In genomic region chr10:75662715-75663114, GRCh38 we compare ENCODE assay signal across 15 cellular contexts.
DNase-seq lines count a peak whose midpoint lies in the region; ATAC-seq and TF ChIP-seq lines count a peak whose summit lies in the region.
"Had no signal": no experiment of that assay in that cellular context is flagged by ENCODE, and none has a peak within 500 bp of the region (broad histone marks: within the 10 kb centered on the region; RNA-seq: fewer than 3 reads in every experiment).

No MANE protein-coding gene starts in this region.

- CTCF ChIA-PET in Calu3 (lab: Charles Lee) = no interaction called here

- no peaks in the 10 kb centered on the region for H3K9me3 ChIP-seq in adipocyte (ENCODE audit: control insufficient read depth, low read length)
- no peaks in the 10 kb centered on the region for H3K9me3 ChIP-seq in heart right ventricle
- H3K9me3 ChIP-seq in neural progenitor cell (ENCODE audit: low read depth) = no peaks in the 10 kb centered on the region

- no peaks in the 10 kb centered on the region for H3K36me3 Mint-ChIP-seq in stimulated activated effector memory CD8-positive, alpha-beta T cell treated with anti-CD3 and anti-CD28 coated beads, Interleukin-12 subunit alpha, Interleukin-12 subunit beta, amount 100 ng/mL, for 72 hours
- H3K36me3 Mint-ChIP-seq in neural progenitor cell (no peaks in the 10 kb centered on the region), Calu3 (ENCODE audit: insufficient read depth, unreplicated experiment) (no peaks in the 10 kb centered on the region)
- H3K36me3 Mint-ChIP-seq: natural killer cell treated with Interleukin-12 subunit alpha and Interleukin-12 subunit beta and Interleukin-15 and Interleukin-18, amount 100 ng/mL, for 72 hours had no signal

- no peaks in the 10 kb centered on the region for H3F3A ChIP-seq in neural progenitor cell (ENCODE audit: low read depth)

- no peaks in the 10 kb centered on the region for H3K27me3 ChIP-seq in adipocyte (replicated peaks; ENCODE audit: control insufficient read depth, insufficient read depth, low read length)
- H3K27me3 ChIP-seq in heart right ventricle = no peaks in the 10 kb centered on the region
- no peaks in the 10 kb centered on the region for H3K27me3 ChIP-seq in rectal smooth muscle tissue (ENCODE audit: control insufficient read depth, insufficient read depth, low read length)
- H3K27me3 ChIP-seq in neural progenitor cell = no peaks in the 10 kb centered on the region

- no peak overlapping the region for H3K27ac Mint-ChIP-seq in stimulated activated effector memory CD8-positive, alpha-beta T cell treated with anti-CD3 and anti-CD28 coated beads, Interleukin-12 subunit alpha, Interleukin-12 subunit beta, amount 100 ng/mL, for 72 hours
- H3K27ac Mint-ChIP-seq in neural progenitor cell = no peak overlapping the region
- no peak overlapping the region for H3K27ac Mint-ChIP-seq in Calu3 (ENCODE audit: unreplicated experiment)
- H3K27ac Mint-ChIP-seq: natural killer cell treated with Interleukin-12 subunit alpha and Interleukin-12 subunit beta and Interleukin-15 and Interleukin-18, amount 100 ng/mL, for 72 hours had no signal

- no peak overlapping the region for H3K4me2 ChIP-seq in neural progenitor cell

- no peak overlapping the region for H3K4me3 Mint-ChIP-seq in stimulated activated effector memory CD8-positive, alpha-beta T cell treated with anti-CD3 and anti-CD28 coated beads, Interleukin-12 subunit alpha, Interleukin-12 subunit beta, amount 100 ng/mL, for 72 hours
- H3K4me3 Mint-ChIP-seq in neural progenitor cell (no peak overlapping the region), Calu3 (ENCODE audit: low read depth, unreplicated experiment) (no peak overlapping the region)
- H3K4me3 Mint-ChIP-seq: natural killer cell treated with Interleukin-12 subunit alpha and Interleukin-12 subunit beta and Interleukin-15 and Interleukin-18, amount 100 ng/mL, for 72 hours had no signal

- peak; percentile 44 for DNase-seq in AG09309 (ENCODE audit: low read depth)
- DNase-seq in adipocyte (ENCODE audit: low read depth) = no peak
- peak in 1 of 2 donors; percentile 44 for DNase-seq in heart right ventricle
- DNase-seq in stimulated activated effector memory CD8-positive, alpha-beta T cell treated with anti-CD3 and anti-CD28 coated beads, Interleukin-12 subunit alpha, Interleukin-12 subunit beta, amount 100 ng/mL, for 72 hours (ENCODE audit: low spot score in 2 of 2) = no peak
- no peak for DNase-seq in neural progenitor cell (ENCODE audit: low spot score)
- no peak for DNase-seq in NCI-H1417 treated with DMSO at 0.1 percent for 48 hours (lab: John Stamatoyannopoulos, UW)
- no peak for DNase-seq in Calu3
- DNase-seq: activated CD8-positive, alpha-beta memory T cell treated with anti-CD3 and anti-CD28 coated beads for 24 hours; DND-41; NCI-H2081; PC-3; stimulated activated CD4-positive, alpha-beta T cell treated with anti-CD3 and anti-CD28 coated beads, Interleukin-1b, Interleukin-23, amount 100 ng/mL, for 48 hours; stimulated activated naive CD8-positive, alpha-beta T cell treated with anti-CD3 and anti-CD28 coated beads, Interleukin-15, Interleukin-2, amounts not matched to agents 100 U/mL and 50 U/mL, for 24 hours had no signal

- no peak for TF ChIP-seq CTCF in AG09309 (IDR thresholded peaks at IDR 0.05; ENCODE audit: control insufficient read depth, insufficient read depth, low read depth, low read length, missing control alignments)
- TF ChIP-seq CTCF in heart right ventricle (IDR thresholded peaks at IDR 0.05) = no peak
- TF ChIP-seq CTCF in neural progenitor cell (IDR thresholded peaks at IDR 0.05) = no peak
- TF ChIP-seq CTCF in Calu3 (IDR thresholded peaks at IDR 0.05; ENCODE audit: unreplicated experiment) = no peak

- no peaks in the 10 kb centered on the region for H3K79me2 ChIP-seq in neural progenitor cell (ENCODE audit: low read depth)

- intact Hi-C loops in heart right ventricle (cut with DNase I) (loop anchor here in 1 of 10 donors (5.0 kb wide), 1 partner anchor 260 kb away; the partner anchor contains the start of gene ZNF503), Calu3 (cut with micrococcal nuclease; ENCODE audit: unreplicated experiment) (no loop called here)

- H3K36me3 ChIP-seq in adipocyte (ENCODE audit: control insufficient read depth, insufficient read depth, low read length, severe bottlenecking) (no peaks in the 10 kb centered on the region), heart right ventricle (no peaks in the 10 kb centered on the region), rectal smooth muscle tissue (ENCODE audit: control insufficient read depth, insufficient read depth, low read length) (no peaks in the 10 kb centered on the region), neural progenitor cell (no peaks in the 10 kb centered on the region)

- H2AFZ ChIP-seq in neural progenitor cell (replicated peaks) = no peak overlapping the region

- H3K4me1 ChIP-seq in adipocyte (ENCODE audit: control insufficient read depth, insufficient read depth, low read length) = peaks cover 36% of the 10 kb centered on the region
- H3K4me1 ChIP-seq in heart right ventricle = peaks cover 0 to 37% (median 14%) of the 10 kb centered on the region in 9 donors
- peaks cover 21% of the 10 kb centered on the region for H3K4me1 ChIP-seq in rectal smooth muscle tissue (ENCODE audit: control insufficient read depth, insufficient read depth, low read length)
- H3K4me1 ChIP-seq in neural progenitor cell = peaks cover 9% of the 10 kb centered on the region

- WGBS in heart right ventricle, 2 donors = 50 to 55% methylated on average over 3 of the region's 3 CpGs

- H3K9me3 Mint-ChIP-seq in stimulated activated effector memory CD8-positive, alpha-beta T cell treated with anti-CD3 and anti-CD28 coated beads, Interleukin-12 subunit alpha, Interleukin-12 subunit beta, amount 100 ng/mL, for 72 hours = peaks cover 2% of the 10 kb centered on the region
- H3K9me3 Mint-ChIP-seq in neural progenitor cell = no peaks in the 10 kb centered on the region
- no peaks in the 10 kb centered on the region for H3K9me3 Mint-ChIP-seq in Calu3 (ENCODE audit: low read depth, unreplicated experiment)
- H3K9me3 Mint-ChIP-seq: natural killer cell treated with Interleukin-12 subunit alpha and Interleukin-12 subunit beta and Interleukin-15 and Interleukin-18, amount 100 ng/mL, for 72 hours had no signal

- ATAC-seq in heart right ventricle = peak; percentile 84 to 93 (median 88)
- ATAC-seq in stimulated activated effector memory CD8-positive, alpha-beta T cell treated with anti-CD3 and anti-CD28 coated beads, Interleukin-12 subunit alpha, Interleukin-12 subunit beta, amount 100 ng/mL, for 72 hours = no peak
- ATAC-seq: natural killer cell treated with Interleukin-12 subunit alpha and Interleukin-12 subunit beta and Interleukin-15 and Interleukin-18, amount 100 ng/mL, for 72 hours; PC-3; stimulated activated naive CD8-positive, alpha-beta T cell treated with anti-CD3 and anti-CD28 coated beads, Interleukin-15, Interleukin-2, amounts not matched to agents 100 U/mL and 50 U/mL, for 24 hours had no signal

- H3K27me3 Mint-ChIP-seq in neural progenitor cell (ENCODE audit: insufficient read depth, low read depth) (peaks cover 5% of the 10 kb centered on the region), Calu3 (ENCODE audit: unreplicated experiment) (peaks cover 28% of the 10 kb centered on the region)

- no peaks in the 10 kb centered on the region for H4K20me1 ChIP-seq in neural progenitor cell (ENCODE audit: low read depth)

- H3K27ac ChIP-seq in heart right ventricle = peak overlapping the region in 6 of 10 donors; percentile 13 to 74 (median 42)
- peak overlapping the region; percentile 55 for H3K27ac ChIP-seq in rectal smooth muscle tissue (ENCODE audit: low read depth, low read length)
- H3K27ac ChIP-seq in neural progenitor cell = no peak overlapping the region

- H3K4me3 ChIP-seq in AG09309 (ENCODE audit: control insufficient read depth, low read depth, low read length) = no peak overlapping the region
- no peak overlapping the region for H3K4me3 ChIP-seq in adipocyte (ENCODE audit: low read length)
- H3K4me3 ChIP-seq in heart right ventricle = no peak overlapping the region
- H3K4me3 ChIP-seq in rectal smooth muscle tissue (ENCODE audit: low read length) = no peak overlapping the region
- H3K4me3 ChIP-seq in neural progenitor cell = no peak overlapping the region

- H3K9ac ChIP-seq in adipocyte (ENCODE audit: low read length) (peak overlapping the region; percentile 55), rectal smooth muscle tissue (ENCODE audit: low read length) (no peak overlapping the region), neural progenitor cell (no peak overlapping the region)

- BruUV-seq in Calu3 (replicated peaks; lab: Mats Ljungman, UMichigan) = no TSS peak

- no peaks in the 10 kb centered on the region for H3K4me1 Mint-ChIP-seq in stimulated activated effector memory CD8-positive, alpha-beta T cell treated with anti-CD3 and anti-CD28 coated beads, Interleukin-12 subunit alpha, Interleukin-12 subunit beta, amount 100 ng/mL, for 72 hours
- H3K4me1 Mint-ChIP-seq in neural progenitor cell = peaks cover 12% of the 10 kb centered on the region
- no peaks in the 10 kb centered on the region for H3K4me1 Mint-ChIP-seq in Calu3 (ENCODE audit: low read depth, unreplicated experiment)
